Comparison of ENCODE assay signal across 8 cellular contexts in the genomic region with DNA sequence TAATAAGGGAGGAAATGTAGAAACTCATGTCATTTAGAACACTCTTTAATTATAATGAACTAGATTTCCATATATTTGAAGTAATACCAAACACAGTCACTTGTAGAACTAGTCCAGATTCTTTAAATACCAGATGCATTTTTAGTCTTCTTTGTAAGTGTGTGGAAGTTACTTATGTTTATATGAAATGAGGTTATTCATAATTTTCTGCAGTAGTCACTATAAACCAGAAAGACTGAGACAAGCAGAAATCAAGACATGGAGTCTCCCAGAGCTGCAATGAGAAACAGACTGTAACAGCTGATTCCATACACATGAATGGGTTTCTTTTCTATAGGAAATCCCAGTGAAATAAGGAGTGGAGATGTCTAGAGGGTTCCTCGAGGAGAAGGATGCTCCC.
"Had no signal": no experiment of that assay in that cellular context is flagged by ENCODE, and none has a peak within 500 bp of the region (broad histone marks: within the 10 kb centered on the region; RNA-seq: fewer than 3 reads in every experiment).

No MANE protein-coding gene starts in this region.

- ATAC-seq: GM12878 had no signal

- DNase-seq: GDM1, GF-D8 had no signal

- FAIRE-seq: G401.6, GM12878, GM12891, GM12892, GM18507, GM19239 had no signal

- H3K4me3 ChIP-seq: GM12878 had no signal
